Comparison of ENCODE assay signal across 8 cellular contexts in the genomic region with DNA sequence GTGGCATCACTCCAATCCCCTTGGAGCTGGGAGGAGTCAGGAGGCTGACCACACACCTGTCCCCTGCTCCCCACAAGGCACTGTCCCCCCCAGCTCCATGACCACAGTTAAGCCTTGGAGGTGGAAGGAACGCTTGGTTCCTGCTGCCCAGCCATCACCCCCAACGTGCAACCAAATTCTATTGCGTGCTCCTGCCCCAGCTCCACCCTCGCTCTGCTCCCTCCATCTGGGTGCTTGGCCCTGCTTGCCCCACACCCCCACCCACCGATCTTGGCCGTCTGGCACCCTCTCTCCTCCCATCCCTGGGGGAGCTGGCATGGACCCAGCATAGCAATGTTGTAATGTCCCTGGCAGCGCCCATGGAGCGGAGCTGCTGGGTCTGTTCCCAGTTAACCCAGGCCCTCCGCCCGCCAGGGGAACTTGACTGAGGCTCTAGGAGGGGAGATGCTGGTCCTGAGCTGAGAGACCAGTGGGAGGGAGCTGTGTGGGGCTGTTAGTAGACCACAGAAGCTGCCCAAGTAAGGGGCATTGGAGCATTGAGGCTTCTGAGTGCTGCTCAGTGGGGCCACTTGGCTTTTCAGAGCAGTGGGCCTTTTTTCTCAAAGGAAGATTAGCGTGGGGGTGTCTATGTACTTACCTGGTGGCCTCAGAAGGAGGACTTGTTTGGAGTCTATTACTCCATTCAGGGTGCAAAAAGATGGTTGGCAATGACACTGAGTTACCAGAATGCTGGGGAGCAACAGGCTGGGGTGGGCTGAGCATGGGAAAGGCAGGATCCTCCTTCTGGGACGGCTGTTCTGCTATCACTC. TPM values are rescaled to one million over a fixed set of nuclear protein-coding genes. Genes with fewer than 3 reads are reported as not detected.
DNase-seq lines count a peak whose midpoint lies in the region; ATAC-seq, FAIRE-seq and TF ChIP-seq lines count a peak whose summit lies in the region.

No MANE protein-coding gene starts in this region.

- H3K27ac Mint-ChIP-seq in T-helper 2 cell treated with Interferon-gamma antibody and Interleukin-4, amounts not matched to agents 5 μg/mL and 100 μg/mL, for 36 hours = no peak overlapping the region

- TF ChIP-seq CTCF in bronchial epithelial cell (IDR thresholded peaks at IDR 0.05; ENCODE audit: insufficient read depth, low read length, severe bottlenecking) = no peak
- no peak for TF ChIP-seq CTCF in lower leg skin (IDR thresholded peaks at IDR 0.05)

- no peaks in the 10 kb centered on the region for H3K9me3 ChIP-seq in thymus (ENCODE audit: control insufficient read depth)

- 18 to 32% methylated on average over 12 of the region's 12 CpGs for WGBS in lower leg skin, 2 donors
- 77% methylated on average over 12 of the region's 12 CpGs for WGBS in thymus

- intact Hi-C loops in lower leg skin (cut with DNase I; ENCODE audit: low total_unique reads) = no loop called here

- H3K4me1 ChIP-seq in thymus (ENCODE audit: control insufficient read depth, insufficient read depth, low read length) = peaks cover 10% of the 10 kb centered on the region

- H3K36me3 Mint-ChIP-seq in T-helper 2 cell treated with Interferon-gamma antibody and Interleukin-4, amounts not matched to agents 5 μg/mL and 100 μg/mL, for 36 hours (ENCODE audit: low read depth) = no peaks in the 10 kb centered on the region

- no peak for ATAC-seq in GM18907 (IDR thresholded peaks at IDR 0.05; ENCODE audit: unreplicated experiment)

- H3K36me3 ChIP-seq in bronchial epithelial cell (ENCODE audit: control insufficient read depth, insufficient read depth, low read length) (no peaks in the 10 kb centered on the region), thymus (ENCODE audit: control insufficient read depth, insufficient read depth) (peaks cover 2% of the 10 kb centered on the region)

- DNase-seq in T-helper 2 cell treated with Interferon-gamma antibody and Interleukin-4, amounts not matched to agents 5 μg/mL and 100 μg/mL, for 36 hours (ENCODE audit: low spot score) = no peak
- DNase-seq in T-helper 2 cell (no peak), bronchial epithelial cell (ENCODE audit: low read depth) (peak; percentile 27), lower leg skin (ENCODE audit: low spot score in 2 of 2) (peak; percentile 79 to 95), NCI-H1417 (lab: John Stamatoyannopoulos, UW) (no peak)
- no peak for DNase-seq in activated CD8-positive, alpha-beta memory T cell treated with anti-CD3 and anti-CD28 coated beads, Interleukin-2, amount 50 U/mL, for 48 hours

- H3K27me3 ChIP-seq in bronchial epithelial cell (ENCODE audit: control insufficient read depth, insufficient read depth, low read length) (peaks cover under 1% of the 10 kb centered on the region), thymus (ENCODE audit: control insufficient read depth, insufficient read depth) (no peaks in the 10 kb centered on the region)

- peak overlapping the region; percentile 47 for H3K27ac ChIP-seq in thymus (ENCODE audit: low read depth)

- no peaks in the 10 kb centered on the region for H3K9me3 Mint-ChIP-seq in T-helper 2 cell treated with Interferon-gamma antibody and Interleukin-4, amounts not matched to agents 5 μg/mL and 100 μg/mL, for 36 hours

- H3K4me3 ChIP-seq in bronchial epithelial cell (ENCODE audit: low read depth, low read length) (peak overlapping the region; percentile 71), lower leg skin (ENCODE audit: low read depth, poor library complexity, severe bottlenecking) (peak overlapping the region; percentile 69), thymus (ENCODE audit: low read length) (peak overlapping the region; percentile 80)

- H3K27me3 Mint-ChIP-seq in T-helper 2 cell treated with Interferon-gamma antibody and Interleukin-4, amounts not matched to agents 5 μg/mL and 100 μg/mL, for 36 hours (ENCODE audit: low read depth) = peaks cover 31% of the 10 kb centered on the region

- peaks cover 8% of the 10 kb centered on the region for H3K4me1 Mint-ChIP-seq in T-helper 2 cell treated with Interferon-gamma antibody and Interleukin-4, amounts not matched to agents 5 μg/mL and 100 μg/mL, for 36 hours (ENCODE audit: low read depth)

- H3K4me3 Mint-ChIP-seq in T-helper 2 cell treated with Interferon-gamma antibody and Interleukin-4, amounts not matched to agents 5 μg/mL and 100 μg/mL, for 36 hours = peak overlapping the region; percentile 65

- no peak for FAIRE-seq in bronchial epithelial cell (lab: Jason Lieb, UNC)

- TF ChIP-seq POLR2A in lower leg skin (IDR thresholded peaks at IDR 0.05) = no peak

RNA-seq across cellular contexts. Expression of gene EPHB6, which starts 1.1 kb away (rescaled TPM):
- total RNA-seq in bronchial epithelial cell = under 0.01 and 0.77 TPM in 2 replicates
- 100 to 1,000 TPM; 158 to 346 (median 221) TPM for total RNA-seq in lower leg skin
- polyA plus RNA-seq in thymus = 163 TPM

RNA-seq across cellular contexts. Expression of gene TRPV6, which starts 29.6 kb away (rescaled TPM):
- total RNA-seq in bronchial epithelial cell (under 0.01 and 0.26 TPM in 2 replicates), lower leg skin (10 to 100 TPM; 10.3 to 13.4 (median 11.5) TPM)
- 1.1 TPM for polyA plus RNA-seq in thymus

Comparison
In these comparisons a context has a peak if more than half of its experiments do, and no peak if none do; other contexts are left out.
1. DNase-seq: peak in bronchial epithelial cell (single experiment) and lower leg skin (2 of 2); none in T-helper 2 cell treated with Interferon-gamma antibody and Interleukin-4, amounts not matched to agents 5 μg/mL and 100 μg/mL, for 36 hours (single experiment), T-helper 2 cell (0 of 5), NCI-H1417 (0 of 3) and activated CD8-positive, alpha-beta memory T cell treated with anti-CD3 and anti-CD28 coated beads, Interleukin-2, amount 50 U/mL, for 48 hours (single experiment).
2. RNA of gene EPHB6, which starts 1.1 kb away (total RNA-seq): 158 to 346 TPM in lower leg skin; under 0.01 to 0.77 TPM in bronchial epithelial cell; every median in the first group is over 10 times any median in the second.
3. Peak in every context shown above with its lines, with median percentiles within 50 percentile points of each other: H3K4me3 ChIP-seq.